Comparison of ENCODE assay signal across 17 cellular contexts in the genomic region with DNA sequence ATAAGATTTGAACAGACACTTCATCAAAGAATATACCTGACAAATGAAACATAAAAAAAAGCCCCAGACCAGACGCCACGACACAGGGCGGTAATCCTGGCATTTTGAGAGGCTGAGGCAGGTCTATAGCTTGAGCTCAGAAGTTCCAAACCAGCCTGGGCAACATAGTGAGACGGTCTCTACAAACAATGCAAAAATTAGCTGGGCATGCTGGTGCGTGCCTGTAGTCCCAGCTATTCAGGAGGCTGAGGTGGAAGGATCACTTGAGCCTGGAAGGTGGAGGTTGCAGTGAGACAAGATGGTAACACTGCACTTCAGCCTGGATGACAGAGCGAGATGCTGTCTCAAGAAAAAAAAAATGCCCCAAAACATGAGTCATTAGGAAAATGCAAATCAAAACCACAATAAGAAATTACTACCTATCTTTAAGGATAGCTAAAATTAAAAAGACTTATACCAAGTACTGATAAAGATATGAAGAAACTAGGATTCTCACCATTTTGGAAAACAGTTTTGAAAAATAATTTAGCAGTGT.
"Had no signal": no experiment of that assay in that cellular context is flagged by ENCODE, and none has a peak within 500 bp of the region (broad histone marks: within the 10 kb centered on the region; RNA-seq: fewer than 3 reads in every experiment).

No MANE protein-coding gene starts in this region.

- H3K4me3 ChIP-seq: breast epithelium, coronary artery, esophagus squamous epithelium, gastrocnemius medialis, left ventricle myocardium inferior, tibial artery had no signal

- H3K27ac Mint-ChIP-seq: activated T-helper 2 cell treated with anti-CD3 and anti-CD28 coated beads, Interferon-gamma antibody, Interleukin-2, Interleukin-4, amounts not matched to agents 10 μg/mL and 5 μg/mL and 100 μg/mL, durations not matched to agents 14 hours and 24 hours and 36 hours; naive thymus-derived CD4-positive, alpha-beta T cell; stimulated activated naive CD8-positive, alpha-beta T cell treated with anti-CD3 and anti-CD28 coated beads, Interleukin-15, Interleukin-2, amounts not matched to agents 100 ng/mL and 50 ng/mL, for 24 hours; T-cell had no signal

- H3K4me1 Mint-ChIP-seq: T-cell had no signal

- H3K36me3 ChIP-seq: breast epithelium, esophagus squamous epithelium, gastrocnemius medialis, left ventricle myocardium inferior, tibial artery, WERI-Rb-1 had no signal

- H3K4me3 Mint-ChIP-seq: naive thymus-derived CD4-positive, alpha-beta T cell; stimulated activated naive CD8-positive, alpha-beta T cell treated with anti-CD3 and anti-CD28 coated beads, Interleukin-15, Interleukin-2, amounts not matched to agents 100 ng/mL and 50 ng/mL, for 24 hours; T-cell had no signal

- H3K27ac ChIP-seq: breast epithelium, coronary artery, esophagus squamous epithelium, gastrocnemius medialis, left ventricle myocardium inferior, tibial artery, WERI-Rb-1 had no signal

- H3K27me3 ChIP-seq: breast epithelium, gastrocnemius medialis had no signal

- H3K36me3 Mint-ChIP-seq: T-cell had no signal

- ATAC-seq: gastrocnemius medialis; naive thymus-derived CD4-positive, alpha-beta T cell; sciatic nerve; T-cell had no signal

- H3K9me3 ChIP-seq: breast epithelium, esophagus squamous epithelium, gastrocnemius medialis, left ventricle myocardium inferior, tibial artery had no signal

- DNase-seq: activated CD4-positive, alpha-beta T cell treated with anti-CD3 and anti-CD28 coated beads, Interleukin-2, amount 50 U/mL, for 4 hours; activated naive CD4-positive, alpha-beta T cell treated with anti-CD3 and anti-CD28 coated beads, Interleukin-2, amount 50 U/mL, for 16 hours; esophagus squamous epithelium; gastrocnemius medialis; hippocampal formation; left ventricle myocardium inferior; naive thymus-derived CD4-positive, alpha-beta T cell; small intestine; stimulated activated CD4-positive, alpha-beta T cell treated with anti-CD3 and anti-CD28 coated beads, Interleukin-4, amount 100 ng/mL, for 1 hour; T-cell; tibial artery; WERI-Rb-1 had no signal

- H3K4me1 ChIP-seq: breast epithelium, esophagus squamous epithelium, gastrocnemius medialis, left ventricle myocardium inferior, tibial artery had no signal
